22 cellular contexts compared by ENCODE assay signal in genomic region chr13:27635256-27635655, GRCh38. TPM values are rescaled to one million over a fixed set of nuclear protein-coding genes. Genes with fewer than 3 reads are reported as not detected.
DNase-seq lines count a peak whose midpoint lies in the region; ATAC-seq and TF ChIP-seq lines count a peak whose summit lies in the region.
"Had no signal": no experiment of that assay in that cellular context is flagged by ENCODE, and none has a peak within 500 bp of the region (broad histone marks: within the 10 kb centered on the region; RNA-seq: fewer than 3 reads in every experiment).

No MANE protein-coding gene starts in this region.

- H3K27me3 Mint-ChIP-seq in stimulated activated naive CD8-positive, alpha-beta T cell treated with anti-CD3 and anti-CD28 coated beads, Interleukin-15, amount 100 ng/mL, for 72 hours, result no peaks in the 10 kb centered on the region
- no peaks in the 10 kb centered on the region for H3K27me3 Mint-ChIP-seq in CD4-positive, alpha-beta memory T cell

- peak overlapping the region; percentile 91 for H3K27ac ChIP-seq in foreskin keratinocyte
- no peak overlapping the region for H3K27ac ChIP-seq in CD4-positive, alpha-beta memory T cell (ENCODE audit: low read depth, low read length)
- H3K27ac ChIP-seq: A549, GM23248, neutrophil had no signal

- H3K36me3 ChIP-seq in CD4-positive, alpha-beta memory T cell (ENCODE audit: insufficient read depth, low read length), result peaks cover 6% of the 10 kb centered on the region

- intact Hi-C loops in CD4-positive, alpha-beta memory T cell (cut with micrococcal nuclease), result no loop called here

- H3K4me1 Mint-ChIP-seq in stimulated activated naive CD8-positive, alpha-beta T cell treated with anti-CD3 and anti-CD28 coated beads, Interleukin-15, amount 100 ng/mL, for 72 hours, result peaks cover 40% of the 10 kb centered on the region
- H3K4me1 Mint-ChIP-seq in CD4-positive, alpha-beta memory T cell, result peaks cover 47 to 68% (median 61%) of the 10 kb centered on the region in 4 donors

- H3K4me3 Mint-ChIP-seq in stimulated activated naive CD8-positive, alpha-beta T cell treated with anti-CD3 and anti-CD28 coated beads, Interleukin-15, amount 100 ng/mL, for 72 hours, result no peak overlapping the region
- no peak overlapping the region for H3K4me3 Mint-ChIP-seq in CD4-positive, alpha-beta memory T cell
- H3K4me3 Mint-ChIP-seq: HFFc6; stimulated activated effector memory CD8-positive, alpha-beta T cell treated with anti-CD3 and anti-CD28 coated beads, Interleukin-12 subunit alpha, Interleukin-12 subunit beta, amount 100 ng/mL, for 72 hours had no signal

- no peaks in the 10 kb centered on the region for H3K9me3 Mint-ChIP-seq in stimulated activated naive CD8-positive, alpha-beta T cell treated with anti-CD3 and anti-CD28 coated beads, Interleukin-15, amount 100 ng/mL, for 72 hours
- no peaks in the 10 kb centered on the region for H3K9me3 Mint-ChIP-seq in CD4-positive, alpha-beta memory T cell
- H3K9me3 Mint-ChIP-seq: activated T-helper 2 cell treated with anti-CD3 and anti-CD28 coated beads, Interferon-gamma antibody, Interleukin-2, Interleukin-4, amounts not matched to agents 10 μg/mL and 5 μg/mL and 100 μg/mL, durations not matched to agents 14 hours and 24 hours and 36 hours; HFFc6; stimulated activated effector memory CD8-positive, alpha-beta T cell treated with anti-CD3 and anti-CD28 coated beads, Interleukin-12 subunit alpha, Interleukin-12 subunit beta, amount 100 ng/mL, for 72 hours had no signal

- peaks cover 67% of the 10 kb centered on the region for H3K4me1 ChIP-seq in foreskin keratinocyte
- peaks cover 16% of the 10 kb centered on the region for H3K4me1 ChIP-seq in CD4-positive, alpha-beta memory T cell (ENCODE audit: insufficient read depth, low read length)
- H3K4me1 ChIP-seq: A549 had no signal

- H3K36me3 Mint-ChIP-seq in CD4-positive, alpha-beta memory T cell, result peaks cover 20 to 33% of the 10 kb centered on the region in 2 donors

- TF ChIP-seq CTCF in foreskin keratinocyte (conservative IDR thresholded peaks at IDR 0.05), result no peak

- DNase-seq in stimulated activated naive CD8-positive, alpha-beta T cell treated with anti-CD3 and anti-CD28 coated beads, Interleukin-15, Interleukin-2, amounts not matched to agents 100 U/mL and 50 U/mL, for 24 hours, result no peak
- DNase-seq in stimulated activated naive CD8-positive, alpha-beta T cell treated with anti-CD3 and anti-CD28 coated beads, Interleukin-15, amount 100 ng/mL, for 72 hours, result no peak
- DNase-seq in SKM-1 treated with dmso at 0.1 percent for 144 hours (lab: John Stamatoyannopoulos, UW; ENCODE audit: unreplicated experiment) (peak; percentile 64), foreskin keratinocyte (no peak), 8988T (no peak), NCI-H526 (lab: John Stamatoyannopoulos, UW) (no peak)
- no peak for DNase-seq in CD4-positive, alpha-beta memory T cell
- no peak for DNase-seq in activated CD4-positive, CD25-positive, alpha-beta regulatory T cell (lab: John Stamatoyannopoulos, UW)
- DNase-seq: activated CD8-positive, alpha-beta memory T cell treated with anti-CD3 and anti-CD28 coated beads, Interleukin-2, amount 50 U/mL, for 4 hours; Calu3; effector CD4-positive, alpha-beta T cell; GM23248; HFFc6; Karpas-422; NCI-H446 treated with DMSO at 0.1 percent for 48 hours; stimulated activated CD4-positive, alpha-beta T cell treated with anti-CD3 and anti-CD28 coated beads, Interleukin-1b, Interleukin-23, amount 100 ng/mL, for 48 hours; T-helper 1 cell had no signal

- H3K9me3 ChIP-seq in CD4-positive, alpha-beta memory T cell (ENCODE audit: control insufficient read depth in 1 of 2, low read length in 2 of 2), result no peaks in the 10 kb centered on the region
- H3K9me3 ChIP-seq: A549, neutrophil had no signal

- H3K4me3 ChIP-seq in CD4-positive, alpha-beta memory T cell (ENCODE audit: low read length in 2 of 2), result no peak overlapping the region
- H3K4me3 ChIP-seq: A549, GM23248 had no signal

- peak; percentile 46 for ATAC-seq in stimulated activated naive CD8-positive, alpha-beta T cell treated with anti-CD3 and anti-CD28 coated beads, Interleukin-15, Interleukin-2, amounts not matched to agents 100 U/mL and 50 U/mL, for 24 hours
- no peak for ATAC-seq in stimulated activated naive CD8-positive, alpha-beta T cell treated with anti-CD3 and anti-CD28 coated beads, Interleukin-15, amount 100 ng/mL, for 72 hours
- no peak for ATAC-seq in foreskin keratinocyte
- ATAC-seq: A549; Right ventricle myocardium inferior; stimulated activated effector memory CD8-positive, alpha-beta T cell treated with anti-CD3 and anti-CD28 coated beads, Interleukin-12 subunit alpha, Interleukin-12 subunit beta, amount 100 ng/mL, for 72 hours had no signal

- POLR2A ChIA-PET in CD4-positive, alpha-beta memory T cell (lab: Charles Lee; ENCODE audit: partially characterized antibody), result no interaction called here

- H3K27ac Mint-ChIP-seq in stimulated activated naive CD8-positive, alpha-beta T cell treated with anti-CD3 and anti-CD28 coated beads, Interleukin-15, amount 100 ng/mL, for 72 hours, result no peak overlapping the region
- H3K27ac Mint-ChIP-seq in CD4-positive, alpha-beta memory T cell, result peak overlapping the region in 2 of 7 donors; percentile 16 to 73
- H3K27ac Mint-ChIP-seq: activated T-helper 2 cell treated with anti-CD3 and anti-CD28 coated beads, Interferon-gamma antibody, Interleukin-2, Interleukin-4, amounts not matched to agents 10 μg/mL and 5 μg/mL and 100 μg/mL, durations not matched to agents 14 hours and 24 hours and 36 hours; HFFc6; stimulated activated effector memory CD8-positive, alpha-beta T cell treated with anti-CD3 and anti-CD28 coated beads, Interleukin-12 subunit alpha, Interleukin-12 subunit beta, amount 100 ng/mL, for 72 hours had no signal

- CTCF ChIA-PET in CD4-positive, alpha-beta memory T cell (lab: Charles Lee; ENCODE audit: partially characterized antibody), result no interaction called here

- no peaks in the 10 kb centered on the region for H3K27me3 ChIP-seq in foreskin keratinocyte
- H3K27me3 ChIP-seq in CD4-positive, alpha-beta memory T cell (ENCODE audit: insufficient read depth, low read length), result no peaks in the 10 kb centered on the region
- H3K27me3 ChIP-seq: neutrophil had no signal

RNA-seq across cellular contexts. Expression of gene POLR1D, which starts 13.6 kb away (rescaled TPM):
- total RNA-seq in foreskin keratinocyte, result 153 and 159 TPM in 2 replicates
- 226 and 227 TPM in 2 replicates for polyA plus RNA-seq in foreskin keratinocyte
- total RNA-seq in CD4-positive, alpha-beta memory T cell, result 100 to 1,000 TPM; 152 TPM
- polyA plus RNA-seq in CD4-positive, alpha-beta memory T cell, result 100 to 1,000 TPM; 117 to 141 TPM

RNA-seq across cellular contexts. Expression of gene LNX2, which starts 14.9 kb away (rescaled TPM):
- total RNA-seq in foreskin keratinocyte, result 17.6 and 19.4 TPM in 2 replicates
- polyA plus RNA-seq in foreskin keratinocyte, result 4.3 and 4.8 TPM in 2 replicates
- 10 to 100 TPM; 11.8 to 13.0 TPM for total RNA-seq in CD4-positive, alpha-beta memory T cell
- polyA plus RNA-seq in CD4-positive, alpha-beta memory T cell, result 1 to 10 TPM; 6.6 to 6.8 TPM
